In genomic region chr11:8709002-8709672, GRCh38 we compare ENCODE assay signal across 14 cellular contexts. TPM values are rescaled to one million over a fixed set of nuclear protein-coding genes. Genes with fewer than 3 reads are reported as not detected.
DNase-seq lines count a peak whose midpoint lies in the region; ATAC-seq and TF ChIP-seq lines count a peak whose summit lies in the region.
"Had no signal": no experiment of that assay in that cellular context is flagged by ENCODE, and none has a peak within 500 bp of the region (broad histone marks: within the 10 kb centered on the region; RNA-seq: fewer than 3 reads in every experiment).

No MANE protein-coding gene starts in this region.

- H3K36me3 Mint-ChIP-seq in T-helper 2 cell treated with Interferon-gamma antibody and Interleukin-4, amounts not matched to agents 5 μg/mL and 100 μg/mL, for 36 hours (ENCODE audit: low read depth), result no peaks in the 10 kb centered on the region
- H3K36me3 Mint-ChIP-seq in CD8-positive, alpha-beta T cell, result no peaks in the 10 kb centered on the region
- H3K36me3 Mint-ChIP-seq: activated naive CD8-positive, alpha-beta T cell treated with anti-CD3 and anti-CD28 coated beads for 36 hours had no signal

- no peaks in the 10 kb centered on the region for H3K27me3 Mint-ChIP-seq in T-helper 2 cell treated with Interferon-gamma antibody and Interleukin-4, amounts not matched to agents 5 μg/mL and 100 μg/mL, for 36 hours (ENCODE audit: low read depth)
- H3K27me3 Mint-ChIP-seq in CD8-positive, alpha-beta T cell (ENCODE audit: low read depth), result peaks cover 9% of the 10 kb centered on the region
- H3K27me3 Mint-ChIP-seq: naive B cell had no signal

- POLR2A ChIA-PET in CD8-positive, alpha-beta T cell (lab: Charles Lee), result no interaction called here

- intact Hi-C loops in right cardiac atrium (cut with DNase I) (loop anchor here in 1 of 4 donors (10.0 kb wide), 1 partner anchor 96 kb away; no protein-coding TSS in a partner anchor), sciatic nerve (cut with DNase I) (no loop called here)
- intact Hi-C loops in CD8-positive, alpha-beta T cell (cut with DNase I, micrococcal nuclease), result no loop called here

- ATAC-seq in right cardiac atrium, result peak; percentile 79 to 86
- ATAC-seq in sciatic nerve, result peak; percentile 94
- no peak for ATAC-seq in GM21576 (IDR thresholded peaks at IDR 0.05; ENCODE audit: unreplicated experiment)
- ATAC-seq in CD8-positive, alpha-beta T cell, result no peak

- H3K4me3 Mint-ChIP-seq in T-helper 2 cell treated with Interferon-gamma antibody and Interleukin-4, amounts not matched to agents 5 μg/mL and 100 μg/mL, for 36 hours, result no peak overlapping the region
- no peak overlapping the region for H3K4me3 Mint-ChIP-seq in CD8-positive, alpha-beta T cell
- H3K4me3 Mint-ChIP-seq: activated naive CD8-positive, alpha-beta T cell treated with anti-CD3 and anti-CD28 coated beads for 36 hours; naive B cell had no signal

- H3K9me3 Mint-ChIP-seq in T-helper 2 cell treated with Interferon-gamma antibody and Interleukin-4, amounts not matched to agents 5 μg/mL and 100 μg/mL, for 36 hours, result no peaks in the 10 kb centered on the region
- H3K9me3 Mint-ChIP-seq in CD8-positive, alpha-beta T cell, result no peaks in the 10 kb centered on the region
- H3K9me3 Mint-ChIP-seq: activated naive CD8-positive, alpha-beta T cell treated with anti-CD3 and anti-CD28 coated beads for 36 hours; naive B cell had no signal

- no peaks in the 10 kb centered on the region for H3K4me1 Mint-ChIP-seq in T-helper 2 cell treated with Interferon-gamma antibody and Interleukin-4, amounts not matched to agents 5 μg/mL and 100 μg/mL, for 36 hours (ENCODE audit: low read depth)
- H3K4me1 Mint-ChIP-seq in CD8-positive, alpha-beta T cell (ENCODE audit: low read depth), result no peaks in the 10 kb centered on the region
- H3K4me1 Mint-ChIP-seq: activated naive CD8-positive, alpha-beta T cell treated with anti-CD3 and anti-CD28 coated beads for 36 hours had no signal

- DNase-seq in EL, result peak; percentile 50
- DNase-seq in anterior cingulate cortex (lab: John Stamatoyannopoulos, UW), result peak in 41 of 58 donors; percentile 19 to 81 (median 53)
- DNase-seq in right cardiac atrium, result peak; percentile 94 to 97 (median 97)
- peak; percentile 95 for DNase-seq in sciatic nerve (ENCODE audit: low spot score)
- no peak for DNase-seq in T-helper 2 cell treated with Interferon-gamma antibody and Interleukin-4, amounts not matched to agents 5 μg/mL and 100 μg/mL, for 36 hours (ENCODE audit: low spot score)
- DNase-seq in GM19238 (ENCODE audit: insufficient read length, low spot score), result no peak
- DNase-seq in CD8-positive, alpha-beta T cell, result no peak
- DNase-seq: activated naive CD8-positive, alpha-beta T cell treated with anti-CD3 and anti-CD28 coated beads for 36 hours; DND-41; Karpas-422; naive B cell; stimulated activated naive CD4-positive, alpha-beta T cell; T-helper 1 cell had no signal

- no peaks in the 10 kb centered on the region for H3K36me3 ChIP-seq in CD8-positive, alpha-beta T cell (ENCODE audit: insufficient read depth, low read length)

- CTCF ChIA-PET in CD8-positive, alpha-beta T cell (lab: Charles Lee), result no interaction called here

- no peaks in the 10 kb centered on the region for H3K9me3 ChIP-seq in right cardiac atrium (ENCODE audit: control insufficient read depth, low read length)
- H3K9me3 ChIP-seq in CD8-positive, alpha-beta T cell (ENCODE audit: low read length), result no peaks in the 10 kb centered on the region

- H3K4me1 ChIP-seq in right cardiac atrium (ENCODE audit: control insufficient read depth, insufficient read depth, low read length), result peaks cover 17% of the 10 kb centered on the region
- no peaks in the 10 kb centered on the region for H3K4me1 ChIP-seq in CD8-positive, alpha-beta T cell (ENCODE audit: insufficient read depth, low read length)

- H3K27ac ChIP-seq in right cardiac atrium (ENCODE audit: low read length), result peak overlapping the region; percentile 83
- H3K27ac ChIP-seq in CD8-positive, alpha-beta T cell (ENCODE audit: low read depth, low read length), result no peak overlapping the region

- 25% methylated on average over 12 of the region's 12 CpGs for WGBS in right cardiac atrium

- H3K4me3 ChIP-seq in right cardiac atrium (ENCODE audit: low read length), result no peak overlapping the region
- no peak overlapping the region for H3K4me3 ChIP-seq in CD8-positive, alpha-beta T cell (ENCODE audit: low read depth, low read length)

- H3K27ac Mint-ChIP-seq in T-helper 2 cell treated with Interferon-gamma antibody and Interleukin-4, amounts not matched to agents 5 μg/mL and 100 μg/mL, for 36 hours, result no peak overlapping the region
- H3K27ac Mint-ChIP-seq in CD8-positive, alpha-beta T cell, result no peak overlapping the region
- H3K27ac Mint-ChIP-seq: activated naive CD8-positive, alpha-beta T cell treated with anti-CD3 and anti-CD28 coated beads for 36 hours had no signal

- no peak for TF ChIP-seq CTCF in CD8-positive, alpha-beta T cell (IDR thresholded peaks at IDR 0.05)

- no peaks in the 10 kb centered on the region for H3K27me3 ChIP-seq in right cardiac atrium (ENCODE audit: control insufficient read depth, insufficient read depth)
- no peaks in the 10 kb centered on the region for H3K27me3 ChIP-seq in CD8-positive, alpha-beta T cell (ENCODE audit: insufficient read depth, low read length)

RNA-seq across cellular contexts. Expression of gene RPL27A, which starts 26.5 kb away (rescaled TPM):
- total RNA-seq in right cardiac atrium, result 100 to 1,000 TPM; 519 to 805 (median 620) TPM
- polyA plus RNA-seq in right cardiac atrium, result 1,811 TPM
- total RNA-seq in sciatic nerve, result 710 TPM
- total RNA-seq in CD8-positive, alpha-beta T cell, result 1,000 to 10,000 TPM; 1,595 to 1,676 TPM

RNA-seq across cellular contexts. Expression of gene TRIM66, which starts 26.7 kb away (rescaled TPM):
- 1 to 10 TPM; 2.0 to 3.6 (median 2.9) TPM for total RNA-seq in right cardiac atrium
- polyA plus RNA-seq in right cardiac atrium, result 1.6 TPM
- total RNA-seq in sciatic nerve, result 21.1 TPM
- total RNA-seq in CD8-positive, alpha-beta T cell, result 1 to 10 TPM; 8.6 to 9.1 TPM

Comparison
In these comparisons a context has a peak if more than half of its experiments do, and no peak if none do; other contexts are left out.
1. DNase-seq: peak in EL (single experiment), anterior cingulate cortex (41 of 58), right cardiac atrium (3 of 3) and sciatic nerve (single experiment); none in T-helper 2 cell treated with Interferon-gamma antibody and Interleukin-4, amounts not matched to agents 5 μg/mL and 100 μg/mL, for 36 hours (single experiment), GM19238 (single experiment) and CD8-positive, alpha-beta T cell (0 of 7).
2. ATAC-seq: peak in right cardiac atrium (2 of 2) and sciatic nerve (single experiment); none in GM21576 (single experiment) and CD8-positive, alpha-beta T cell (single experiment).